In genomic region chr2:100293341-100294161, GRCh38 we compare ENCODE assay signal across 2 cellular contexts.
TF ChIP-seq lines count a peak whose summit lies in the region.

No MANE protein-coding gene starts in this region.

TF ChIP-seq in HCT116, 20 proteins besides CTCF, POLR2A, EP300 and RAD21:
- no peak for TF ChIP-seq ATF3 (IDR thresholded peaks at IDR 0.05)
- peak; percentile 23; the same call in 1 of the 2 replicates for TF ChIP-seq FOSL1 (IDR thresholded peaks at IDR 0.05; ENCODE audit: low read depth)

TF ChIP-seq in H1, 55 proteins besides CTCF, POLR2A, EP300 and RAD21:
- TF ChIP-seq JUND (IDR thresholded peaks at IDR 0.05; ENCODE audit: low read length) (no peak), PHF8 (conservative IDR thresholded peaks at IDR 0.05; ENCODE audit: low read depth, low read length) (no peak), MAX (IDR thresholded peaks at IDR 0.05) (no peak), TCF12 (IDR thresholded peaks at IDR 0.05; ENCODE audit: low read depth, low read length) (no peak), KDM5A (IDR thresholded peaks at IDR 0.05; ENCODE audit: low read length) (no peak), EGR1 (IDR thresholded peaks at IDR 0.05; ENCODE audit: borderline replicate concordance, low read depth, low read length) (no peak), CEBPB (IDR thresholded peaks at IDR 0.05; ENCODE audit: low read depth, low read length) (no peak), POLR2AphosphoS5 (IDR thresholded peaks at IDR 0.05; ENCODE audit: low read depth, low read length) (no peak), GABPA (IDR thresholded peaks at IDR 0.05; ENCODE audit: borderline replicate concordance, insufficient read depth, low read length) (no peak), ATF3 (IDR thresholded peaks at IDR 0.05; ENCODE audit: insufficient read depth, low read depth, low read length) (no peak), CBX8 (IDR thresholded peaks at IDR 0.05; ENCODE audit: borderline replicate concordance, low read depth, low read length) (no peak), POU5F1 (IDR thresholded peaks at IDR 0.05; ENCODE audit: low read depth, low read length) (no peak), BACH1 (IDR thresholded peaks at IDR 0.05; ENCODE audit: low read length) (no peak), TBP (IDR thresholded peaks at IDR 0.05; ENCODE audit: low read depth, low read length) (no peak), CBX5 (IDR thresholded peaks at IDR 0.05; ENCODE audit: low read depth, low read length) (no peak), TEAD4 (IDR thresholded peaks at IDR 0.05; ENCODE audit: low read depth, low read length) (no peak), TAF1 (IDR thresholded peaks at IDR 0.05; ENCODE audit: low read depth, low read length) (no peak), YY1 (IDR thresholded peaks at IDR 0.05; ENCODE audit: low read depth, low read length) (no peak)
TF ChIP-seq in H1: peak in this region for 0.
